15 cellular contexts compared by ENCODE assay signal in the genomic region with DNA sequence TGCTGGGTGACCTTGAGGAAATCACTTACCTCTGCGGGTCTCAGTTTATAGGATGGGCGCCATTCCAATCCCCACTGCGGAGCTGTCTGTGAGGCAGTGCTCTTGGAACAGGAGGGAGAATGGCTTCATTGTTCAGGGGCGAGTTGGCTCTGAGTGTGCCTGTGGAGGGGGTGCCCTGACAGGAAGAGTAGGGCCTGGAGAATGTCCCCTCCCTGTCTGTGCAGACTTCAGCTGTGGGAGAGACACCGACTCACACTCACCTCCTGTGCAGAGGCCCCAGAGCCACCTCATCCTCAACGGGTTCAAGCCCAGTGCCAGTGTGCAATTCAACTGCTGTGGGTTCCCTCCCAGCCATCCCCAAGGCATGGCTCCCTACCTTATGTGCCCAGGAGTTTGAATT. TPM values are rescaled to one million over a fixed set of nuclear protein-coding genes. Genes with fewer than 3 reads are reported as not detected.
DNase-seq lines count a peak whose midpoint lies in the region; ATAC-seq and TF ChIP-seq lines count a peak whose summit lies in the region.
"Had no signal": no experiment of that assay in that cellular context is flagged by ENCODE, and none has a peak within 500 bp of the region (broad histone marks: within the 10 kb centered on the region; RNA-seq: fewer than 3 reads in every experiment).

No MANE protein-coding gene starts in this region.

- no peaks in the 10 kb centered on the region for H3K36me3 Mint-ChIP-seq in CD8-positive, alpha-beta T cell
- H3K36me3 Mint-ChIP-seq: memory B cell had no signal

- H4K8ac ChIP-seq in neuronal stem cell (ENCODE audit: low read depth, low read length): no peak overlapping the region

- H3K27me3 ChIP-seq in neuronal stem cell (ENCODE audit: control insufficient read depth in 3 of 3, insufficient read depth in 3 of 3, low read depth in 1 of 3, low read length in 3 of 3) (no peaks in the 10 kb centered on the region), A673 (replicated peaks; ENCODE audit: insufficient read depth, low read depth, low read length, poor library complexity) (no peaks in the 10 kb centered on the region)
- no peaks in the 10 kb centered on the region for H3K27me3 ChIP-seq in CD8-positive, alpha-beta T cell (ENCODE audit: insufficient read depth, low read length)

- POLR2A ChIA-PET in A673 (lab: Charles Lee; ENCODE audit: low non-redundant PET): no interaction called here
- POLR2A ChIA-PET in CD8-positive, alpha-beta T cell (lab: Charles Lee): no interaction called here

- H3K79me1 ChIP-seq in neuronal stem cell (ENCODE audit: low read depth, low read length): no peaks in the 10 kb centered on the region

- no peak overlapping the region for H3K14ac ChIP-seq in neuronal stem cell (ENCODE audit: low read length)

- no peak overlapping the region for H3K4me3 Mint-ChIP-seq in CD8-positive, alpha-beta T cell
- H3K4me3 Mint-ChIP-seq: activated naive CD4-positive, alpha-beta T cell treated with anti-CD3 and anti-CD28 coated beads for 36 hours; memory B cell had no signal

- no peak overlapping the region for H4K91ac ChIP-seq in neuronal stem cell (ENCODE audit: low read depth, low read length, poor library complexity)

- H2BK15ac ChIP-seq in neuronal stem cell (ENCODE audit: low read length): no peak overlapping the region

- H3K36me3 ChIP-seq in neuronal stem cell (replicated peaks in 1 of 2; ENCODE audit: control insufficient read depth in 2 of 2, insufficient read depth in 2 of 2, low read length in 2 of 2) (no peaks in the 10 kb centered on the region), A673 (ENCODE audit: insufficient read depth, low read length, poor library complexity, severe bottlenecking) (no peaks in the 10 kb centered on the region)
- H3K36me3 ChIP-seq in CD8-positive, alpha-beta T cell (ENCODE audit: insufficient read depth, low read length): no peaks in the 10 kb centered on the region

- DNase-seq in AG10803 (ENCODE audit: low read depth): peak; percentile 21
- DNase-seq in NCI-H226: peak; percentile 32
- DNase-seq in epidermal melanocyte (ENCODE audit: insufficient read length, low spot score): peak; percentile 54
- DNase-seq in neuronal stem cell (ENCODE audit: low spot score): no peak
- DNase-seq in A673 (ENCODE audit: low spot score): no peak
- DNase-seq in CD8-positive, alpha-beta T cell: no peak
- no peak for DNase-seq in AML-193 (lab: John Stamatoyannopoulos, UW)
- DNase-seq: activated naive CD4-positive, alpha-beta T cell treated with anti-CD3 and anti-CD28 coated beads for 36 hours; central memory CD4-positive, alpha-beta T cell; DND-41; trophoblast cell had no signal

- ATAC-seq in CD8-positive, alpha-beta T cell: no peak
- ATAC-seq in GM19397 (IDR thresholded peaks at IDR 0.05; ENCODE audit: unreplicated experiment): no peak

- no peak overlapping the region for H2BK5ac ChIP-seq in neuronal stem cell (ENCODE audit: low read length)

- H3K4me3 ChIP-seq in AG10803 (ENCODE audit: low read length) (no peak overlapping the region), neuronal stem cell (ENCODE audit: low read length in 2 of 2) (no peak overlapping the region), A673 (ENCODE audit: low read depth, low read length, poor library complexity, severe bottlenecking) (no peak overlapping the region)
- H3K4me3 ChIP-seq in CD8-positive, alpha-beta T cell (ENCODE audit: low read depth, low read length): no peak overlapping the region

- no peaks in the 10 kb centered on the region for H3K4me1 Mint-ChIP-seq in CD8-positive, alpha-beta T cell (ENCODE audit: low read depth)
- H3K4me1 Mint-ChIP-seq: memory B cell had no signal

- H3K4ac ChIP-seq in neuronal stem cell (ENCODE audit: low read length): no peak overlapping the region

- no peak overlapping the region for H3K23ac ChIP-seq in neuronal stem cell (ENCODE audit: low read depth, low read length, poor library complexity)

- H2AFZ ChIP-seq in neuronal stem cell (ENCODE audit: low read length): no peak overlapping the region

- intact Hi-C loops in A673 (cut with micrococcal nuclease; ENCODE audit: unreplicated experiment): no loop called here
- intact Hi-C loops in CD8-positive, alpha-beta T cell (cut with DNase I, micrococcal nuclease): no loop called here

- H3K9me3 ChIP-seq in neuronal stem cell (replicated peaks in 1 of 2; ENCODE audit: control insufficient read depth in 2 of 2, insufficient read depth in 1 of 2, low read depth in 1 of 2, low read length in 2 of 2) (peaks cover 0 to 2% of the 10 kb centered on the region in 2 donors), A673 (ENCODE audit: low read depth, low read length, poor library complexity, severe bottlenecking) (no peaks in the 10 kb centered on the region)
- no peaks in the 10 kb centered on the region for H3K9me3 ChIP-seq in CD8-positive, alpha-beta T cell (ENCODE audit: low read length)

- H3K27ac ChIP-seq in neuronal stem cell (replicated peaks; ENCODE audit: low read length) (no peak overlapping the region), A673 (ENCODE audit: low read depth, low read length, poor library complexity, severe bottlenecking) (no peak overlapping the region)
- H3K27ac ChIP-seq in CD8-positive, alpha-beta T cell (ENCODE audit: low read depth, low read length): no peak overlapping the region
- H3K27ac ChIP-seq: VCaP had no signal

- H3K9ac ChIP-seq in neuronal stem cell (ENCODE audit: low read depth, low read length, poor library complexity): no peak overlapping the region

- TF ChIP-seq CTCF in AG10803 (conservative IDR thresholded peaks at IDR 0.05; ENCODE audit: low read length) (no peak), A673 (conservative IDR thresholded peaks at IDR 0.05; ENCODE audit: low read depth, low read length) (no peak)
- no peak for TF ChIP-seq CTCF in CD8-positive, alpha-beta T cell (IDR thresholded peaks at IDR 0.05)

- H3K9me3 Mint-ChIP-seq in CD8-positive, alpha-beta T cell: peaks cover 3% of the 10 kb centered on the region
- H3K9me3 Mint-ChIP-seq: activated naive CD4-positive, alpha-beta T cell treated with anti-CD3 and anti-CD28 coated beads for 36 hours had no signal

- no TSS peak for BruUV-seq in A673 (replicated peaks; lab: Mats Ljungman, UMichigan)

- H2BK12ac ChIP-seq in neuronal stem cell (ENCODE audit: low read length): no peak overlapping the region

- H3K4me1 ChIP-seq in neuronal stem cell (ENCODE audit: control insufficient read depth in 2 of 2, insufficient read depth in 1 of 2, low read depth in 1 of 2, low read length in 2 of 2): peaks cover 7 to 10% of the 10 kb centered on the region in 2 donors
- H3K4me1 ChIP-seq in A673 (ENCODE audit: insufficient read depth, low read length, poor library complexity, severe bottlenecking): peaks cover 5% of the 10 kb centered on the region
- H3K4me1 ChIP-seq in CD8-positive, alpha-beta T cell (ENCODE audit: insufficient read depth, low read length): no peaks in the 10 kb centered on the region

- H3K4me2 ChIP-seq in neuronal stem cell (ENCODE audit: insufficient read depth, low read length, poor library complexity, severe bottlenecking): no peak overlapping the region

- no CpG with 5 or more reads among the region's 6 CpGs for WGBS in neuronal stem cell (ENCODE audit: extremely low coverage in 2 of 2, insufficient read length in 2 of 2, insufficient replicate concordance in 1 of 2), 2 donors

- H3K27me3 Mint-ChIP-seq in CD8-positive, alpha-beta T cell (ENCODE audit: low read depth): peaks cover 3% of the 10 kb centered on the region

- no peak overlapping the region for H3K27ac Mint-ChIP-seq in CD8-positive, alpha-beta T cell
- H3K27ac Mint-ChIP-seq: activated naive CD4-positive, alpha-beta T cell treated with anti-CD3 and anti-CD28 coated beads for 36 hours; memory B cell had no signal

- H2BK120ac ChIP-seq in neuronal stem cell (ENCODE audit: low read depth, low read length): no peak overlapping the region

- H3K18ac ChIP-seq in neuronal stem cell (ENCODE audit: low read length): peak overlapping the region; percentile 59

- no peak overlapping the region for H2AK5ac ChIP-seq in neuronal stem cell (ENCODE audit: low read depth, low read length)

- CTCF ChIA-PET in A673 (lab: Charles Lee): no interaction called here
- CTCF ChIA-PET in CD8-positive, alpha-beta T cell (lab: Charles Lee): no interaction called here

RNA-seq across cellular contexts. Expression of gene ADORA1, which starts 17.1 kb away (rescaled TPM):
- 4.7 TPM for polyA plus RNA-seq in neuronal stem cell (2013, experiment 1 of 2)
- polyA plus RNA-seq in neuronal stem cell (2013, experiment 2 of 2): 4.6 TPM
- 0.74 and 1.2 TPM in 2 replicates for total RNA-seq in A673 (2021)
- total RNA-seq in CD8-positive, alpha-beta T cell: not detected
- total RNA-seq: activated naive CD4-positive, alpha-beta T cell treated with anti-CD3 and anti-CD28 coated beads for 36 hours had no signal

RNA-seq across cellular contexts. Expression of gene MYBPH, which starts 31.0 kb away (rescaled TPM):
- polyA plus RNA-seq in neuronal stem cell (2013, experiment 1 of 2): not detected
- polyA plus RNA-seq in neuronal stem cell (2013, experiment 2 of 2): not detected
- total RNA-seq in A673 (2021): not detected in 2 replicates
- not detected for total RNA-seq in CD8-positive, alpha-beta T cell
- total RNA-seq: activated naive CD4-positive, alpha-beta T cell treated with anti-CD3 and anti-CD28 coated beads for 36 hours; osteocyte had no signal

RNA-seq across cellular contexts. Expression of gene CHI3L1, which starts 41.8 kb away (rescaled TPM):
- polyA plus RNA-seq in neuronal stem cell (2013, experiment 1 of 2): 0.24 TPM
- 0.21 TPM for polyA plus RNA-seq in neuronal stem cell (2013, experiment 2 of 2)
- total RNA-seq in A673 (2021): not detected in 2 replicates
- not detected for total RNA-seq in CD8-positive, alpha-beta T cell
- total RNA-seq: osteocyte had no signal

RNA-seq across cellular contexts. Expression of gene MYOG, which starts 58.8 kb away (rescaled TPM):
- 0.04 TPM for polyA plus RNA-seq in neuronal stem cell (2013, experiment 1 of 2)
- 0.06 TPM for polyA plus RNA-seq in neuronal stem cell (2013, experiment 2 of 2)
- not detected in 2 replicates for total RNA-seq in A673 (2021)
- total RNA-seq in CD8-positive, alpha-beta T cell: not detected
- total RNA-seq: activated naive CD4-positive, alpha-beta T cell treated with anti-CD3 and anti-CD28 coated beads for 36 hours; osteocyte had no signal

Comparison
In these comparisons a context has a peak if more than half of its experiments do, and no peak if none do; other contexts are left out.
1. DNase-seq: peak in AG10803 (single experiment), NCI-H226 (single experiment) and epidermal melanocyte (single experiment); none in neuronal stem cell (single experiment), A673 (single experiment), CD8-positive, alpha-beta T cell (0 of 7) and AML-193 (0 of 2).